ENCODE assay signal across 20 cellular contexts in genomic region chr13:111327701-111328100, GRCh38. TPM values are rescaled to one million over a fixed set of nuclear protein-coding genes. Genes with fewer than 3 reads are reported as not detected.
"Had no signal": no experiment of that assay in that cellular context is flagged by ENCODE, and none has a peak within 500 bp of the region (broad histone marks: within the 10 kb centered on the region; RNA-seq: fewer than 3 reads in every experiment).

No MANE protein-coding gene starts in this region.

- H3K27ac ChIP-seq: heart left ventricle, ovary, right atrium auricular region, sigmoid colon, skin epidermis had no signal

- H3K9me3 ChIP-seq: ovary, right atrium auricular region, sigmoid colon had no signal

- H3K4me3 Mint-ChIP-seq: dendritic cell treated with granulocyte-macrophage colony-stimulating factor and Interleukin-4, amounts not matched to agents 40 ng/mL and 50 ng/mL, for 4 days; naive thymus-derived CD4-positive, alpha-beta T cell; nephron progenitor cell; type B pancreatic cell had no signal

- H3K27me3 Mint-ChIP-seq: dendritic cell treated with granulocyte-macrophage colony-stimulating factor and Interleukin-4, amounts not matched to agents 40 ng/mL and 50 ng/mL, for 4 days; naive thymus-derived CD4-positive, alpha-beta T cell; type B pancreatic cell had no signal

- H3K4me3 ChIP-seq: heart left ventricle, lung, ovary, right atrium auricular region, sigmoid colon, skin epidermis had no signal

- H3K36me3 ChIP-seq: heart left ventricle, ovary, right atrium auricular region, sigmoid colon had no signal

- H3K27ac Mint-ChIP-seq: dendritic cell treated with granulocyte-macrophage colony-stimulating factor and Interleukin-4, amounts not matched to agents 40 ng/mL and 50 ng/mL, for 4 days; naive thymus-derived CD4-positive, alpha-beta T cell; nephron progenitor cell; type B pancreatic cell had no signal

- H3K4me1 ChIP-seq: heart left ventricle, right atrium auricular region, sigmoid colon had no signal

- H3K9me3 Mint-ChIP-seq: dendritic cell treated with granulocyte-macrophage colony-stimulating factor and Interleukin-4, amounts not matched to agents 40 ng/mL and 50 ng/mL, for 4 days; type B pancreatic cell had no signal

- H3K27me3 ChIP-seq: heart left ventricle, ovary, right atrium auricular region, sigmoid colon had no signal

- H3K36me3 Mint-ChIP-seq: type B pancreatic cell had no signal

- DNase-seq: erythroblast; foreskin melanocyte; heart left ventricle; hippocampal formation; left colon; left ventricle myocardium superior; mesenchymal stem cell; naive thymus-derived CD4-positive, alpha-beta T cell; nephron progenitor cell; nucleus accumbens; sigmoid colon; stimulated activated naive CD4-positive, alpha-beta T cell treated with Interleukin-2 at 50 U/mL for 16 hours had no signal

RNA-seq across cellular contexts. Expression of gene TEX29, which starts 7.3 kb away (rescaled TPM):
- total RNA-seq: endothelial cell of umbilical vein, kidney epithelial cell, right atrium auricular region had no signal
